8 cellular contexts compared by ENCODE assay signal in the genomic region with DNA sequence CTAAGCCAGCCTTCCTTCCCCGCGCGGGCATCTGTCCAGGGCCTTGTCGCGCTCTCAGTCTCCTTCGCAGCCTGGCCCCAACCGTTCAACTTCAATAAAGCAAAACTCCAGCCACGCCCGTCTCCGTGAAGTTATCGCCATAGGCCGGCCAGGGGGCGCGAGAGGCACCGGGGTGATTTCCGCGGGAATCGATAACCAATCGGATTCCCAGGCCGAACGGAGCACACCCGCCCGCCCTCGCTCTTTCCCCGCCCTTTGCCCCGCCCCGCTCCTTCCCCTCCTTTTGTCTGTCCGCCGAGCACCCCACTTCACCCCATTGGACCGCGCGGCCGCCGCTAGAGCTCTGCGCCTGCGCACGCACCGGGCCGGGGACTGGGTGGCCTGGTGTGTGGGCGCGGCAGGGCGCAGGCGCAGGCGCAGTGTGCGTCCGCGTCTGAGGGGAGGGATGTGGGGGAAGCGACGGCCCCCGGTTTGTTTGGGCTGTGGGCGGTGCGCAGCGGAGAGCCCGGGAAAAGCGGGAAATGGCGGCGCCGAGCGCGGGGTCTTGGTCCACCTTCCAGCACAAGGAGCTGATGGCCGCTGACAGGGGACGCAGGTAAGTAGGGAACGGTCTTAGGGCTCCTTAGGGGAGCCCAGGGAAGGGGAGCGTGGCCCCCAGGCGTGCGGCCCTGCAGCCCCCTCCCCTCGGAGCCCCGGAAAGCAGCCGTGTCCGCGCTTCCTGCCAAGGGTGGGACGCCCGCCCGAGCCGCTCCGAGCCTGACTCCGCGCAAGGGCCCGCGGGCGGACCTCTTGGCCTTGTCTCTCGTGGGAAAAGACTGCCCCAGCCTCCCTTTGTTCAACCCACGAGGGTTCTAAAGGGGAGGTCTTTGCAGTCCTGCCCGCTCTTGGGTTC. TPM values are rescaled to one million over a fixed set of nuclear protein-coding genes. Genes with fewer than 3 reads are reported as not detected.
DNase-seq lines count a peak whose midpoint lies in the region; FAIRE-seq and TF ChIP-seq lines count a peak whose summit lies in the region.

A gene (plus strand): TSS at position 417 of the 892 bp plus-strand sequence. CDS start 105 bp downstream, at position 522.

- H3K4me3 ChIP-seq in GM06990 (replicated peaks; ENCODE audit: low read depth, low read length) (peak within 1 kb of the TSS; percentile 91), neutrophil (ENCODE audit: low read depth in 1 of 2, low read length in 1 of 2) (peak within 1 kb of the TSS; percentile 95 to 96)

- H3K9me3 ChIP-seq in neutrophil: no peaks in the 10 kb centered on the region

- H3K4me1 Mint-ChIP-seq in HFFc6 (ENCODE audit: low read depth): peaks cover 48% of the 10 kb centered on the region

- peaks cover 32 to 34% of the 10 kb centered on the region in 2 experiments for H3K4me1 ChIP-seq in neutrophil (ENCODE audit: control insufficient read depth in 1 of 2, insufficient read depth in 1 of 2, low read depth in 1 of 2, low read length in 1 of 2)

- in situ Hi-C loops in SK-MEL-5 (cut with HindIII; ENCODE audit: low pct_unique_long_range_greater_than_20kb, low sequenced_read_pairs): no loop called here

- H3K36me3 Mint-ChIP-seq in HFFc6 (ENCODE audit: low read depth): peaks cover 28% of the 10 kb centered on the region

- no peak for FAIRE-seq in frontal cortex (lab: Jason Lieb, UNC)

- peak; percentile 37 for TF ChIP-seq CTCF in GM06990 (IDR thresholded peaks at IDR 0.05; ENCODE audit: insufficient read depth, low read length, poor library complexity, severe bottlenecking)
- TF ChIP-seq CTCF in HFFc6 (IDR thresholded peaks at IDR 0.05): peak; percentile 65
- TF ChIP-seq CTCF in neutrophil (IDR thresholded peaks at IDR 0.05): peak; percentile 47
- TF ChIP-seq CTCF in subcutaneous adipose tissue (IDR thresholded peaks at IDR 0.05; ENCODE audit: low read depth): no peak

- H3K4me3 Mint-ChIP-seq in HFFc6: peak within 1 kb of the TSS; percentile 98

- peaks cover 4% of the 10 kb centered on the region; the same call in 1 of the 2 replicates for H3K9me3 Mint-ChIP-seq in HFFc6

- peak within 1 kb of the TSS; percentile 76 for H3K27ac ChIP-seq in neutrophil

- DNase-seq in GM06990 (ENCODE audit: extremely low read depth, insufficient read length) (peak; percentile 99), HFFc6 (peak; percentile 95), NAMALWA (ENCODE audit: low spot score) (peak; percentile 100), SK-MEL-5 (ENCODE audit: low read depth, low spot score) (peak; percentile 98), frontal cortex (ENCODE audit: low spot score in 2 of 2) (peak; percentile 93 to 97)
- peak; percentile 98 for DNase-seq in activated naive CD4-positive, alpha-beta T cell treated with Interleukin-2 at 50 U/mL for 16 hours

- H3K27ac Mint-ChIP-seq in HFFc6: peak within 1 kb of the TSS; percentile 89

- H3K27me3 ChIP-seq in GM06990 (replicated peaks; ENCODE audit: control insufficient read depth, insufficient read depth, low read length) (no peaks in the 10 kb centered on the region), neutrophil (no peaks in the 10 kb centered on the region)

- H3K36me3 ChIP-seq in GM06990 (ENCODE audit: control insufficient read depth, insufficient read depth, low read length): 0 out of 2 replicates have a peak, but pooled peaks cover 2% of the 10 kb centered on the region
- H3K36me3 ChIP-seq in neutrophil: peaks cover 17% of the 10 kb centered on the region

- peaks cover 6% of the 10 kb centered on the region; the same call in 1 of the 2 replicates for H3K27me3 Mint-ChIP-seq in HFFc6 (ENCODE audit: insufficient read depth)

RNA-seq across cellular contexts. Expression of the gene that starts here (rescaled TPM):
- 10 to 100 TPM; 22.4 to 29.6 (median 25.0) TPM for total RNA-seq in HFFc6 (2021; fragmentation: NEBNext Ultra II Directional; extraction: Animal tissue kit (Norgen Biotek cat#: 25700))
- total RNA-seq in SK-MEL-5 (2014; rRNA removed; shearing (Covaris generic)): 11.8 and 14.4 TPM in 2 replicates
- 19.0 and 23.0 TPM in 2 replicates for polyA plus RNA-seq in SK-MEL-5 (2015; cell fraction: cytosol; rRNA removed)
- polyA plus RNA-seq in SK-MEL-5 (2015; cell fraction: nucleus; rRNA removed): 37.5 and 41.7 TPM in 2 replicates
- 20.4 TPM for total RNA-seq in frontal cortex
- total RNA-seq in subcutaneous adipose tissue: 10 to 100 TPM; 15.6 to 25.3 (median 17.6) TPM

Comparison
In these comparisons a context has a peak if more than half of its experiments do, and no peak if none do; other contexts are left out.
1. Peak in every context shown above with its lines: DNase-seq, H3K4me3 ChIP-seq and H3K27ac ChIP-seq.